Comparison of ENCODE assay signal across 18 cellular contexts in the genomic region with DNA sequence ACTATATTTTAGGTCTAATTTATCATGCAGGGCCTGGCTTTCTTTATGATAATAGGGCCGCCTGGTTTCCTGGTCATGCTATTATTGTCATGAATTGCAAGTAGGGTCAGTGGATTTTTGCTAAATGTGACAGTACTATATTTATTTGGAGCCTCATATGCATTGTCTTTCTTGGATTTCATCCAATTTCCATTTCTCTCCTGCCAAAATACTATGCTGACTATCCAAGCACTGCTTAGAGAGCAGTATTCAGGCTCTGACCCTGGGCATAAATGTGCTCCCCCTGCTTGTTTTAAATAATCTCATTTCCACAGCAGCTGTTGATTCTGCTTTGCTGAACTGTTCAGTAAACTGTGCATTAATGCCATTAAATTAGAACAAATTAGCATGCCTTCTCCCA.
DNase-seq lines count a peak whose midpoint lies in the region; TF ChIP-seq lines count a peak whose summit lies in the region.
"Had no signal": no experiment of that assay in that cellular context is flagged by ENCODE, and none has a peak within 500 bp of the region (broad histone marks: within the 10 kb centered on the region; RNA-seq: fewer than 3 reads in every experiment).

No MANE protein-coding gene starts in this region.

- POLR2A ChIA-PET in A673 (lab: Charles Lee; ENCODE audit: low non-redundant PET) = no interaction called here

- no peaks in the 10 kb centered on the region for H3K4me1 Mint-ChIP-seq in activated naive CD8-positive, alpha-beta T cell treated with anti-CD3 and anti-CD28 coated beads for 36 hours
- H3K4me1 Mint-ChIP-seq: CD14-positive monocyte, neural progenitor cell had no signal

- H3K4me3 Mint-ChIP-seq in activated naive CD8-positive, alpha-beta T cell treated with anti-CD3 and anti-CD28 coated beads for 36 hours = no peak overlapping the region
- H3K4me3 Mint-ChIP-seq: CD14-positive monocyte, neural progenitor cell had no signal

- H3K36me3 Mint-ChIP-seq in activated naive CD8-positive, alpha-beta T cell treated with anti-CD3 and anti-CD28 coated beads for 36 hours = no peaks in the 10 kb centered on the region
- H3K36me3 Mint-ChIP-seq: CD14-positive monocyte, neural progenitor cell had no signal

- CTCF ChIA-PET in A673 (lab: Charles Lee) = interaction anchor here (0.6 kb wide), 1 partner anchor 734 kb away, joined by 3 read pairs; no protein-coding TSS in a partner anchor

- peak; percentile 31 for DNase-seq in A673 (ENCODE audit: low spot score)
- DNase-seq in NCI-H1105 (lab: John Stamatoyannopoulos, UW) = peak; percentile 65
- peak; percentile 83 for DNase-seq in NCI-H748 treated with DMSO at 0.1 percent for 48 hours (lab: John Stamatoyannopoulos, UW)
- DNase-seq in cerebellum (ENCODE audit: low spot score) = peak; percentile 55
- no peak for DNase-seq in activated CD8-positive, alpha-beta memory T cell treated with anti-CD3 and anti-CD28 coated beads for 24 hours
- DNase-seq in hippocampal formation (lab: John Stamatoyannopoulos, UW) = no peak
- no peak for DNase-seq in activated naive CD8-positive, alpha-beta T cell treated with anti-CD3 and anti-CD28 coated beads for 36 hours
- DNase-seq in nucleus accumbens (lab: John Stamatoyannopoulos, UW) = no peak
- DNase-seq: ACHN; activated CD4-positive, alpha-beta T cell treated with anti-CD3 and anti-CD28 coated beads for 48 hours; activated CD8-positive, alpha-beta memory T cell treated with anti-CD3 and anti-CD28 coated beads, Interleukin-2, amount 50 U/mL, for 4 hours; activated effector memory CD4-positive, alpha-beta T cell treated with anti-CD3 and anti-CD28 coated beads, Interleukin-2, amount 50 U/mL, for 16 hours; effector CD8-positive, alpha-beta T cell; left lung; NCI-H774 had no signal

- no peak overlapping the region for H3K4me3 ChIP-seq in A673 (ENCODE audit: low read depth, low read length, poor library complexity, severe bottlenecking)
- H3K4me3 ChIP-seq: esophagus muscularis mucosa, left lung, neural progenitor cell had no signal

- no peaks in the 10 kb centered on the region for H3K36me3 ChIP-seq in A673 (ENCODE audit: insufficient read depth, low read length, poor library complexity, severe bottlenecking)
- H3K36me3 ChIP-seq: esophagus muscularis mucosa, left lung, neural progenitor cell had no signal

- no peak for TF ChIP-seq CTCF in A673 (conservative IDR thresholded peaks at IDR 0.05; ENCODE audit: low read depth, low read length)

- BruUV-seq in A673 (replicated peaks; lab: Mats Ljungman, UMichigan) = no TSS peak

- H3K27ac ChIP-seq in A673 (ENCODE audit: low read depth, low read length, poor library complexity, severe bottlenecking) = no peak overlapping the region
- H3K27ac ChIP-seq: esophagus muscularis mucosa, left lung, neural progenitor cell had no signal

- H3K9me3 Mint-ChIP-seq in activated naive CD8-positive, alpha-beta T cell treated with anti-CD3 and anti-CD28 coated beads for 36 hours = peaks cover 2% of the 10 kb centered on the region
- H3K9me3 Mint-ChIP-seq: CD14-positive monocyte had no signal

- H3K27me3 ChIP-seq in A673 (replicated peaks; ENCODE audit: insufficient read depth, low read depth, low read length, poor library complexity) = no peaks in the 10 kb centered on the region
- H3K27me3 ChIP-seq: esophagus muscularis mucosa, left lung, neural progenitor cell had no signal

- H3K9me3 ChIP-seq in A673 (ENCODE audit: low read depth, low read length, poor library complexity, severe bottlenecking) = no peaks in the 10 kb centered on the region

- intact Hi-C loops in A673 (cut with micrococcal nuclease; ENCODE audit: unreplicated experiment) = no loop called here

- no peaks in the 10 kb centered on the region for H3K27me3 Mint-ChIP-seq in activated naive CD8-positive, alpha-beta T cell treated with anti-CD3 and anti-CD28 coated beads for 36 hours

- H3K27ac Mint-ChIP-seq in activated naive CD8-positive, alpha-beta T cell treated with anti-CD3 and anti-CD28 coated beads for 36 hours = no peak overlapping the region
- H3K27ac Mint-ChIP-seq: CD14-positive monocyte, neural progenitor cell had no signal

- H3K4me1 ChIP-seq in A673 (ENCODE audit: insufficient read depth, low read length, poor library complexity, severe bottlenecking) = peaks cover 5% of the 10 kb centered on the region
- H3K4me1 ChIP-seq: left lung, neural progenitor cell had no signal

Comparison
In these comparisons a context has a peak if more than half of its experiments do, and no peak if none do; other contexts are left out.
1. DNase-seq: peak in A673 (single experiment), NCI-H1105 (single experiment), NCI-H748 treated with DMSO at 0.1 percent for 48 hours (single experiment) and cerebellum (single experiment); none in activated CD8-positive, alpha-beta memory T cell treated with anti-CD3 and anti-CD28 coated beads for 24 hours (single experiment), hippocampal formation (0 of 2), activated naive CD8-positive, alpha-beta T cell treated with anti-CD3 and anti-CD28 coated beads for 36 hours (single experiment) and nucleus accumbens (0 of 56).